In genomic region chr10:96842896-96843723, GRCh38 we compare ENCODE assay signal across 21 cellular contexts. TPM values are rescaled to one million over a fixed set of nuclear protein-coding genes. Genes with fewer than 3 reads are reported as not detected.
A peak's percentile ranks its signal among the peaks of the same experiment; 100 is the strongest.
DNase-seq lines count a peak whose midpoint lies in the region; ATAC-seq and TF ChIP-seq lines count a peak whose summit lies in the region.
"Had no signal": no experiment of that assay in that cellular context is flagged by ENCODE, and none has a peak within 500 bp of the region (broad histone marks: within the 10 kb centered on the region; RNA-seq: fewer than 3 reads in every experiment).

No MANE protein-coding gene starts in this region.

- H3K4me3 ChIP-seq in endodermal cell (ENCODE audit: low read length) (no peak overlapping the region), left ventricle myocardium inferior (no peak overlapping the region)
- H3K4me3 ChIP-seq: HAP-1, heart left ventricle, MG63 had no signal

- H3K4me1 Mint-ChIP-seq in stimulated activated naive CD8-positive, alpha-beta T cell treated with anti-CD3 and anti-CD28 coated beads, Interleukin-15, Interleukin-2, amounts not matched to agents 100 ng/mL and 50 ng/mL, for 24 hours (ENCODE audit: low read depth), result peaks cover 74% of the 10 kb centered on the region
- peaks cover 80% of the 10 kb centered on the region for H3K4me1 Mint-ChIP-seq in stimulated activated naive CD8-positive, alpha-beta T cell treated with anti-CD3 and anti-CD28 coated beads, Interleukin-15, amount 100 ng/mL, for 72 hours
- H3K4me1 Mint-ChIP-seq in endodermal cell (peaks cover 21% of the 10 kb centered on the region), memory B cell (peaks cover 46% of the 10 kb centered on the region)

- H3K4me1 ChIP-seq in endodermal cell (ENCODE audit: control insufficient read depth, insufficient read depth, low read length) (no peaks in the 10 kb centered on the region), left ventricle myocardium inferior (peaks cover 66% of the 10 kb centered on the region)

- H3K27me3 ChIP-seq in endodermal cell (ENCODE audit: control insufficient read depth, insufficient read depth, low read length, poor library complexity, severe bottlenecking), result no peaks in the 10 kb centered on the region
- no peaks in the 10 kb centered on the region for H3K27me3 ChIP-seq in left ventricle myocardium inferior (ENCODE audit: low read depth)
- H3K27me3 ChIP-seq: heart left ventricle, MG63 had no signal

- DNase-seq in stimulated activated naive CD8-positive, alpha-beta T cell treated with anti-CD3 and anti-CD28 coated beads, Interleukin-15, amount 100 ng/mL, for 72 hours, result no peak
- DNase-seq in endodermal cell, result no peak
- DNase-seq in memory B cell (ENCODE audit: low spot score in 2 of 2), result no peak
- DNase-seq in left ventricle myocardium inferior, result no peak
- DNase-seq in NCI-H1436 treated with DMSO at 0.1 percent for 48 hours (lab: John Stamatoyannopoulos, UW), result no peak
- no peak for DNase-seq in RPMI8226
- no peak for DNase-seq in HK-2 (ENCODE audit: unreplicated experiment)
- DNase-seq: activated CD8-positive, alpha-beta memory T cell treated with anti-CD3 and anti-CD28 coated beads, Interleukin-2, amount 10 ng/mL, durations not matched to agents 7 days and 5 days; activated gamma-delta T cell; CD8-positive, alpha-beta memory T cell; dermis blood vessel endothelial cell; heart left ventricle; MG63; naive thymus-derived CD4-positive, alpha-beta T cell; NCI-H187 treated with DMSO at 0.1 percent for 48 hours; NCI-H446 treated with DMSO at 0.1 percent for 48 hours; stimulated activated naive CD8-positive, alpha-beta T cell treated with anti-CD3 and anti-CD28 coated beads, Interleukin-15, Interleukin-2, amounts not matched to agents 100 U/mL and 50 U/mL, for 24 hours had no signal

- H3K9ac ChIP-seq in endodermal cell (ENCODE audit: extremely low read depth, low read length, poor library complexity, severe bottlenecking), result no peak overlapping the region

- WGBS in endodermal cell (ENCODE audit: insufficient coverage in 1 of 2, insufficient read length in 1 of 2), 2 experiments, result 93 to 96% methylated on average over 4 to 8 of the region's 8 CpGs

- H3K9me3 ChIP-seq in endodermal cell (ENCODE audit: control insufficient read depth, low read length) (no peaks in the 10 kb centered on the region), left ventricle myocardium inferior (replicated peaks) (no peaks in the 10 kb centered on the region)
- H3K9me3 ChIP-seq: HAP-1, heart left ventricle, MG63 had no signal

- H3K4me3 Mint-ChIP-seq in stimulated activated naive CD8-positive, alpha-beta T cell treated with anti-CD3 and anti-CD28 coated beads, Interleukin-15, Interleukin-2, amounts not matched to agents 100 ng/mL and 50 ng/mL, for 24 hours, result no peak overlapping the region
- no peak overlapping the region for H3K4me3 Mint-ChIP-seq in stimulated activated naive CD8-positive, alpha-beta T cell treated with anti-CD3 and anti-CD28 coated beads, Interleukin-15, amount 100 ng/mL, for 72 hours
- H3K4me3 Mint-ChIP-seq in endodermal cell, result no peak overlapping the region
- H3K4me3 Mint-ChIP-seq in memory B cell, result no peak overlapping the region
- H3K4me3 Mint-ChIP-seq: activated CD8-positive, alpha-beta memory T cell treated with anti-CD3 and anti-CD28 coated beads, Interleukin-2, amount 10 ng/mL, durations not matched to agents 7 days and 5 days; T-helper 2 cell treated with Interferon-gamma antibody and Interleukin-4, amounts not matched to agents 5 μg/mL and 100 μg/mL, for 36 hours had no signal

- H3K36me3 Mint-ChIP-seq in stimulated activated naive CD8-positive, alpha-beta T cell treated with anti-CD3 and anti-CD28 coated beads, Interleukin-15, Interleukin-2, amounts not matched to agents 100 ng/mL and 50 ng/mL, for 24 hours (ENCODE audit: low read depth), result peaks cover 22% of the 10 kb centered on the region
- H3K36me3 Mint-ChIP-seq in endodermal cell (ENCODE audit: low read depth), result peaks cover 14% of the 10 kb centered on the region
- peaks cover 12% of the 10 kb centered on the region for H3K36me3 Mint-ChIP-seq in memory B cell

- no peak for TF ChIP-seq CTCF in endodermal cell (conservative IDR thresholded peaks at IDR 0.05)
- no peak for TF ChIP-seq CTCF in left ventricle myocardium inferior (IDR thresholded peaks at IDR 0.05; ENCODE audit: borderline replicate concordance)

- H3K27me3 Mint-ChIP-seq in stimulated activated naive CD8-positive, alpha-beta T cell treated with anti-CD3 and anti-CD28 coated beads, Interleukin-15, Interleukin-2, amounts not matched to agents 100 ng/mL and 50 ng/mL, for 24 hours, result no peaks in the 10 kb centered on the region
- H3K27me3 Mint-ChIP-seq in stimulated activated naive CD8-positive, alpha-beta T cell treated with anti-CD3 and anti-CD28 coated beads, Interleukin-15, amount 100 ng/mL, for 72 hours, result no peaks in the 10 kb centered on the region
- no peaks in the 10 kb centered on the region for H3K27me3 Mint-ChIP-seq in endodermal cell (ENCODE audit: insufficient read depth)
- no peaks in the 10 kb centered on the region for H3K27me3 Mint-ChIP-seq in memory B cell
- H3K27me3 Mint-ChIP-seq: activated CD8-positive, alpha-beta memory T cell treated with anti-CD3 and anti-CD28 coated beads, Interleukin-2, amount 10 ng/mL, durations not matched to agents 7 days and 5 days; CD8-positive, alpha-beta memory T cell; naive thymus-derived CD4-positive, alpha-beta T cell had no signal

- no peak for ATAC-seq in stimulated activated naive CD8-positive, alpha-beta T cell treated with anti-CD3 and anti-CD28 coated beads, Interleukin-15, amount 100 ng/mL, for 72 hours
- no peak for ATAC-seq in memory B cell (ENCODE audit: low read depth)
- ATAC-seq: activated CD4-positive, CD25-positive, alpha-beta regulatory T cell treated with anti-CD3 and anti-CD28 coated beads, Interleukin-2, amount 50 U/mL, for 24 hours; activated CD8-positive, alpha-beta memory T cell treated with anti-CD3 and anti-CD28 coated beads, Interleukin-2, amount 10 ng/mL, durations not matched to agents 7 days and 5 days; heart left ventricle; naive thymus-derived CD4-positive, alpha-beta T cell; stimulated activated naive CD8-positive, alpha-beta T cell treated with anti-CD3 and anti-CD28 coated beads, Interleukin-15, Interleukin-2, amounts not matched to agents 100 U/mL and 50 U/mL, for 24 hours had no signal

- intact Hi-C loops in left ventricle myocardium inferior (cut with micrococcal nuclease), result no loop called here

- peak overlapping the region; percentile 61 for H3K27ac Mint-ChIP-seq in stimulated activated naive CD8-positive, alpha-beta T cell treated with anti-CD3 and anti-CD28 coated beads, Interleukin-15, Interleukin-2, amounts not matched to agents 100 ng/mL and 50 ng/mL, for 24 hours
- H3K27ac Mint-ChIP-seq in stimulated activated naive CD8-positive, alpha-beta T cell treated with anti-CD3 and anti-CD28 coated beads, Interleukin-15, amount 100 ng/mL, for 72 hours, result no peak overlapping the region
- H3K27ac Mint-ChIP-seq in endodermal cell (peak overlapping the region; percentile 12), memory B cell (peak overlapping the region; percentile 70)
- H3K27ac Mint-ChIP-seq: activated CD8-positive, alpha-beta memory T cell treated with anti-CD3 and anti-CD28 coated beads, Interleukin-2, amount 10 ng/mL, durations not matched to agents 7 days and 5 days; T-helper 2 cell treated with Interferon-gamma antibody and Interleukin-4, amounts not matched to agents 5 μg/mL and 100 μg/mL, for 36 hours had no signal

- H3K27ac ChIP-seq in endodermal cell (ENCODE audit: low read depth, low read length) (no peak overlapping the region), left ventricle myocardium inferior (replicated peaks) (no peak overlapping the region)
- H3K27ac ChIP-seq: heart left ventricle had no signal

- no peaks in the 10 kb centered on the region for H3K9me3 Mint-ChIP-seq in stimulated activated naive CD8-positive, alpha-beta T cell treated with anti-CD3 and anti-CD28 coated beads, Interleukin-15, Interleukin-2, amounts not matched to agents 100 ng/mL and 50 ng/mL, for 24 hours
- no peaks in the 10 kb centered on the region for H3K9me3 Mint-ChIP-seq in stimulated activated naive CD8-positive, alpha-beta T cell treated with anti-CD3 and anti-CD28 coated beads, Interleukin-15, amount 100 ng/mL, for 72 hours
- H3K9me3 Mint-ChIP-seq in endodermal cell, result no peaks in the 10 kb centered on the region
- H3K9me3 Mint-ChIP-seq in memory B cell, result no peaks in the 10 kb centered on the region
- H3K9me3 Mint-ChIP-seq: naive thymus-derived CD4-positive, alpha-beta T cell; T-helper 2 cell treated with Interferon-gamma antibody and Interleukin-4, amounts not matched to agents 5 μg/mL and 100 μg/mL, for 36 hours had no signal

- H3K36me3 ChIP-seq in endodermal cell (ENCODE audit: control insufficient read depth, insufficient read depth, low read length) (peaks cover 6% of the 10 kb centered on the region), left ventricle myocardium inferior (no peaks in the 10 kb centered on the region)
- H3K36me3 ChIP-seq: HAP-1, heart left ventricle had no signal

RNA-seq across cellular contexts. Expression of gene LCOR, which starts 11.0 kb away (rescaled TPM):
- total RNA-seq in endodermal cell, result 10 to 100 TPM; 36.9 to 43.3 TPM
- 16.6 TPM for polyA plus RNA-seq in endodermal cell (2013, experiment 1 of 2)
- 19.4 TPM for polyA plus RNA-seq in endodermal cell (2013, experiment 2 of 2)
- 18.9 TPM for total RNA-seq in left ventricle myocardium inferior

Comparison
In these comparisons a context has a peak if more than half of its experiments do, and no peak if none do; other contexts are left out.
1. H3K27ac Mint-ChIP-seq: peak in stimulated activated naive CD8-positive, alpha-beta T cell treated with anti-CD3 and anti-CD28 coated beads, Interleukin-15, Interleukin-2, amounts not matched to agents 100 ng/mL and 50 ng/mL, for 24 hours (single experiment), endodermal cell (single experiment) and memory B cell (single experiment); none in stimulated activated naive CD8-positive, alpha-beta T cell treated with anti-CD3 and anti-CD28 coated beads, Interleukin-15, amount 100 ng/mL, for 72 hours (0 of 2).